12 cellular contexts compared by ENCODE assay signal in genomic region chr5:176529824-176530195, GRCh38. TPM values are rescaled to one million over a fixed set of nuclear protein-coding genes. Genes with fewer than 3 reads are reported as not detected.
DNase-seq lines count a peak whose midpoint lies in the region; ATAC-seq and TF ChIP-seq lines count a peak whose summit lies in the region.
"Had no signal": no experiment of that assay in that cellular context is flagged by ENCODE, and none has a peak within 500 bp of the region (broad histone marks: within the 10 kb centered on the region; RNA-seq: fewer than 3 reads in every experiment).

No MANE protein-coding gene starts in this region.

- peaks cover 0 to 3% (median 0%) of the 10 kb centered on the region in 8 donors for H3K9me3 Mint-ChIP-seq in CD4-positive, alpha-beta memory T cell
- H3K9me3 Mint-ChIP-seq in activated CD4-positive, alpha-beta memory T cell treated with anti-CD3 and anti-CD28 coated beads, Interleukin-2, amount 10 ng/mL, durations not matched to agents 7 days and 5 days = no peaks in the 10 kb centered on the region
- no peaks in the 10 kb centered on the region for H3K9me3 Mint-ChIP-seq in immature natural killer cell
- no peaks in the 10 kb centered on the region for H3K9me3 Mint-ChIP-seq in HFFc6

- H3K27me3 ChIP-seq in CD4-positive, alpha-beta memory T cell (ENCODE audit: insufficient read depth, low read length) = no peaks in the 10 kb centered on the region
- no peaks in the 10 kb centered on the region for H3K27me3 ChIP-seq in H7 (ENCODE audit: control insufficient read depth, insufficient read depth, low read length)
- H3K27me3 ChIP-seq: esophagus muscularis mucosa had no signal

- intact Hi-C loops in CD4-positive, alpha-beta memory T cell (cut with micrococcal nuclease) = no loop called here

- H3K27me3 Mint-ChIP-seq in CD4-positive, alpha-beta memory T cell = no peaks in the 10 kb centered on the region
- H3K27me3 Mint-ChIP-seq in activated CD4-positive, alpha-beta memory T cell treated with anti-CD3 and anti-CD28 coated beads, Interleukin-2, amount 10 ng/mL, durations not matched to agents 7 days and 5 days = no peaks in the 10 kb centered on the region
- peaks cover 9 to 20% (median 9%) of the 10 kb centered on the region in 3 donors for H3K27me3 Mint-ChIP-seq in immature natural killer cell (ENCODE audit: low read depth in 3 of 3)
- no peaks in the 10 kb centered on the region for H3K27me3 Mint-ChIP-seq in HFFc6 (ENCODE audit: insufficient read depth)

- peak overlapping the region; percentile 62 to 93 (median 74) for H3K4me3 Mint-ChIP-seq in CD4-positive, alpha-beta memory T cell
- H3K4me3 Mint-ChIP-seq in activated CD4-positive, alpha-beta memory T cell treated with anti-CD3 and anti-CD28 coated beads, Interleukin-2, amount 10 ng/mL, durations not matched to agents 7 days and 5 days = peak overlapping the region; percentile 68
- peak overlapping the region; percentile 76 to 82 (median 80) for H3K4me3 Mint-ChIP-seq in immature natural killer cell
- H3K4me3 Mint-ChIP-seq in HFFc6 = no peak overlapping the region

- ATAC-seq in HG03354 (IDR thresholded peaks at IDR 0.05; ENCODE audit: poor library complexity, severe bottlenecking, unreplicated experiment) (no peak), HG03108 (IDR thresholded peaks at IDR 0.05; ENCODE audit: unreplicated experiment) (no peak), GM19395 (IDR thresholded peaks at IDR 0.05; ENCODE audit: unreplicated experiment) (no peak)

- H3K4me3 ChIP-seq in CD4-positive, alpha-beta memory T cell (ENCODE audit: low read length in 2 of 2) = no peak overlapping the region
- H3K4me3 ChIP-seq in H7 (ENCODE audit: insufficient read depth, low read depth, low read length) = no peak overlapping the region
- H3K4me3 ChIP-seq: esophagus muscularis mucosa had no signal

- POLR2A ChIA-PET in CD4-positive, alpha-beta memory T cell (lab: Charles Lee; ENCODE audit: partially characterized antibody) = interaction anchor here (0.9 to 18.9 kb wide), 7 partner anchors 12 to 114 kb away, joined by 4 to 533 read pairs (median 4); partner anchors contain the start of genes CDHR2, CLTB, FAF2 and RNF44
- POLR2A ChIA-PET in activated CD4-positive, alpha-beta memory T cell treated with anti-CD3 and anti-CD28 coated beads, Interleukin-2, amount 10 ng/mL, durations not matched to agents 7 days and 5 days (lab: Charles Lee) = interaction anchor here (0.8 to 10.5 kb wide), 6 partner anchors 10 to 118 kb away, joined by 4 to 156 read pairs (median 4); partner anchors contain the start of genes FAF2 and TSPAN17

- H3K4me1 Mint-ChIP-seq in CD4-positive, alpha-beta memory T cell = peaks cover 22 to 59% (median 42%) of the 10 kb centered on the region in 4 donors
- peaks cover 54% of the 10 kb centered on the region for H3K4me1 Mint-ChIP-seq in activated CD4-positive, alpha-beta memory T cell treated with anti-CD3 and anti-CD28 coated beads, Interleukin-2, amount 10 ng/mL, durations not matched to agents 7 days and 5 days
- peaks cover 46 to 52% of the 10 kb centered on the region in 2 donors for H3K4me1 Mint-ChIP-seq in immature natural killer cell
- peaks cover 17% of the 10 kb centered on the region for H3K4me1 Mint-ChIP-seq in HFFc6 (ENCODE audit: low read depth)

- H3K27ac Mint-ChIP-seq in CD4-positive, alpha-beta memory T cell = peak overlapping the region; percentile 77 to 94 (median 87)
- H3K27ac Mint-ChIP-seq in activated CD4-positive, alpha-beta memory T cell treated with anti-CD3 and anti-CD28 coated beads, Interleukin-2, amount 10 ng/mL, durations not matched to agents 7 days and 5 days = peak overlapping the region; percentile 83
- peak overlapping the region; percentile 83 to 92 (median 90) for H3K27ac Mint-ChIP-seq in immature natural killer cell
- H3K27ac Mint-ChIP-seq in HFFc6 = no peak overlapping the region

- CTCF ChIA-PET in CD4-positive, alpha-beta memory T cell (lab: Charles Lee; ENCODE audit: partially characterized antibody) = interaction anchor here (0.8 to 3.5 kb wide), 10 partner anchors 8 to 113 kb away, joined by 3 to 40 read pairs (median 6); partner anchors contain the start of genes CLTB and FAF2
- CTCF ChIA-PET in activated CD4-positive, alpha-beta memory T cell treated with anti-CD3 and anti-CD28 coated beads, Interleukin-2, amount 10 ng/mL, durations not matched to agents 7 days and 5 days (lab: Charles Lee) = interaction anchor here (0.6 to 3.5 kb wide), 8 partner anchors 8 to 130 kb away, joined by 3 to 24 read pairs (median 4); partner anchors contain the start of genes CLTB and FAF2

- H3K27ac ChIP-seq in CD4-positive, alpha-beta memory T cell (ENCODE audit: low read depth, low read length) = peak overlapping the region; percentile 50
- H3K27ac ChIP-seq: esophagus muscularis mucosa had no signal

- peaks cover 70% of the 10 kb centered on the region for H3K4me1 ChIP-seq in CD4-positive, alpha-beta memory T cell (ENCODE audit: insufficient read depth, low read length)

- H3K36me3 ChIP-seq in CD4-positive, alpha-beta memory T cell (ENCODE audit: insufficient read depth, low read length) = peaks cover 36% of the 10 kb centered on the region
- H3K36me3 ChIP-seq in H7 (replicated peaks; ENCODE audit: control insufficient read depth, insufficient read depth, low read length) = peaks cover 23% of the 10 kb centered on the region

- TF ChIP-seq CTCF in HFFc6 (IDR thresholded peaks at IDR 0.05) = no peak

- DNase-seq in CD4-positive, alpha-beta memory T cell = peak; percentile 76 to 84 (median 78)
- DNase-seq in H7 (peak; percentile 44), immature natural killer cell (peak; percentile 75 to 81 (median 79)), HFFc6 (no peak)
- DNase-seq in activated CD4-positive, alpha-beta memory T cell treated with anti-CD3 and anti-CD28 coated beads, Interleukin-2, amount 10 ng/mL, durations not matched to agents 7 days and 5 days = peak; percentile 71
- DNase-seq: C1 segment of cervical spinal cord, RPMI8226 had no signal

- peaks cover 23 to 51% of the 10 kb centered on the region in 2 donors for H3K36me3 Mint-ChIP-seq in CD4-positive, alpha-beta memory T cell
- peaks cover 59% of the 10 kb centered on the region for H3K36me3 Mint-ChIP-seq in activated CD4-positive, alpha-beta memory T cell treated with anti-CD3 and anti-CD28 coated beads, Interleukin-2, amount 10 ng/mL, durations not matched to agents 7 days and 5 days (ENCODE audit: low read depth)
- H3K36me3 Mint-ChIP-seq in immature natural killer cell (peaks cover 8 to 28% (median 10%) of the 10 kb centered on the region in 3 donors), HFFc6 (ENCODE audit: low read depth) (no peaks in the 10 kb centered on the region)

- H3K9me3 ChIP-seq in CD4-positive, alpha-beta memory T cell (ENCODE audit: control insufficient read depth in 1 of 2, low read length in 2 of 2) = no peaks in the 10 kb centered on the region
- H3K9me3 ChIP-seq: esophagus muscularis mucosa had no signal

RNA-seq across cellular contexts. Expression of gene RNF44, which starts 7.4 kb away (rescaled TPM):
- 100 to 1,000 TPM; 247 to 262 TPM for total RNA-seq in CD4-positive, alpha-beta memory T cell
- polyA plus RNA-seq in CD4-positive, alpha-beta memory T cell = 1 to 10 TPM; 1.1 to 7.1 TPM
- total RNA-seq in H7 (2014; rRNA removed; shearing (Covaris generic)) = 67.4 and 75.6 TPM in 2 replicates
- total RNA-seq in activated CD4-positive, alpha-beta memory T cell treated with anti-CD3 and anti-CD28 coated beads, Interleukin-2, amount 10 ng/mL, durations not matched to agents 7 days and 5 days = 100 to 1,000 TPM; 142 to 143 TPM
- 1 to 10 TPM; 1.2 to 9.8 (median 2.0) TPM for polyA plus RNA-seq in immature natural killer cell
- 10 to 100 TPM; 10.6 to 13.4 (median 11.3) TPM for total RNA-seq in HFFc6 (2021; fragmentation: NEBNext Ultra II Directional; extraction: Animal tissue kit (Norgen Biotek cat#: 25700))

RNA-seq across cellular contexts. Expression of gene CDHR2, which starts 19.3 kb away (rescaled TPM):
- 1 to 10 TPM; 2.9 TPM for total RNA-seq in CD4-positive, alpha-beta memory T cell
- polyA plus RNA-seq in CD4-positive, alpha-beta memory T cell = not detected
- 0.04 and 0.21 TPM in 2 replicates for total RNA-seq in H7 (2014; rRNA removed; shearing (Covaris generic))
- total RNA-seq in activated CD4-positive, alpha-beta memory T cell treated with anti-CD3 and anti-CD28 coated beads, Interleukin-2, amount 10 ng/mL, durations not matched to agents 7 days and 5 days = 1 to 10 TPM; 1.6 to 2.3 TPM
- not detected for polyA plus RNA-seq in immature natural killer cell
- total RNA-seq in HFFc6 (2021; fragmentation: NEBNext Ultra II Directional; extraction: Animal tissue kit (Norgen Biotek cat#: 25700)) = not detected
- total RNA-seq: skeletal muscle tissue had no signal
